In genomic region chr13:33235078-33235477, GRCh38 we compare ENCODE assay signal across 1 cellular context.
A peak's percentile ranks its signal among the peaks of the same experiment; 100 is the strongest.
TF ChIP-seq lines count a peak whose summit lies in the region.

No MANE protein-coding gene starts in this region.

TF ChIP-seq in liver, 16 proteins besides CTCF, POLR2A, EP300 and RAD21 (continued from another document):
- TF ChIP-seq REST (IDR thresholded peaks at IDR 0.05): peak; percentile 13
- peak; percentile 72 to 80 for TF ChIP-seq HNF4A (conservative IDR thresholded peaks at IDR 0.05)
- TF ChIP-seq FOXA2 (IDR thresholded peaks at IDR 0.05): peak; percentile 87
- peak; percentile 44 for TF ChIP-seq SP1 (IDR thresholded peaks at IDR 0.05)
- no peak for TF ChIP-seq TAF1 (conservative IDR thresholded peaks at IDR 0.05)
- peak; percentile 77 for TF ChIP-seq ATF3 (IDR thresholded peaks at IDR 0.05)
- TF ChIP-seq MAX (IDR thresholded peaks at IDR 0.05): peak; percentile 85
